Comparison of ENCODE assay signal across 7 cellular contexts in genomic region chr3:105518806-105519418, GRCh38.
DNase-seq lines count a peak whose midpoint lies in the region; ATAC-seq and TF ChIP-seq lines count a peak whose summit lies in the region.

No MANE protein-coding gene starts in this region.

- H3K4me1 Mint-ChIP-seq in activated naive CD8-positive, alpha-beta T cell treated with anti-CD3 and anti-CD28 coated beads, Interleukin-2, amount 50 U/mL, for 24 hours = no peaks in the 10 kb centered on the region

- no peaks in the 10 kb centered on the region for H3K9me3 Mint-ChIP-seq in activated naive CD8-positive, alpha-beta T cell treated with anti-CD3 and anti-CD28 coated beads, Interleukin-2, amount 50 U/mL, for 24 hours

- H3K27me3 ChIP-seq in left ventricle myocardium inferior (ENCODE audit: low read depth) (no peaks in the 10 kb centered on the region), sigmoid colon (no peaks in the 10 kb centered on the region)

- 0 to 4% methylated on average over 4 of the region's 4 CpGs for WGBS in sigmoid colon, 2 donors

- no peak for TF ChIP-seq EP300 in sigmoid colon (IDR thresholded peaks at IDR 0.05)

- TF ChIP-seq CTCF in left ventricle myocardium inferior (IDR thresholded peaks at IDR 0.05; ENCODE audit: borderline replicate concordance) = peak; percentile 74
- peak; percentile 16 to 68 (median 44) for TF ChIP-seq CTCF in sigmoid colon (IDR thresholded peaks at IDR 0.05)

- H3K27ac Mint-ChIP-seq in activated naive CD8-positive, alpha-beta T cell treated with anti-CD3 and anti-CD28 coated beads, Interleukin-2, amount 50 U/mL, for 24 hours = no peak overlapping the region

- peak; percentile 86 for ATAC-seq in GM19438 (IDR thresholded peaks at IDR 0.05; ENCODE audit: low read depth, unreplicated experiment)
- peak; percentile 91 for ATAC-seq in HG03378 (IDR thresholded peaks at IDR 0.05; ENCODE audit: unreplicated experiment)
- ATAC-seq in activated naive CD8-positive, alpha-beta T cell treated with anti-CD3 and anti-CD28 coated beads, Interleukin-2, amount 50 U/mL, for 24 hours = no peak

- H3K27me3 Mint-ChIP-seq in activated naive CD8-positive, alpha-beta T cell treated with anti-CD3 and anti-CD28 coated beads, Interleukin-2, amount 50 U/mL, for 24 hours = no peaks in the 10 kb centered on the region

- intact Hi-C loops in left ventricle myocardium inferior (cut with micrococcal nuclease) = no loop called here
- intact Hi-C loops in sigmoid colon (cut with DNase I) = loop anchor here (5.0 to 10.0 kb wide), 2 partner anchors 152 to 1244 kb away; partner anchors contain the start of gene ALCAM

- H3K4me3 ChIP-seq in left ventricle myocardium inferior (no peak overlapping the region), sigmoid colon (no peak overlapping the region)

- H3K27ac ChIP-seq in left ventricle myocardium inferior (replicated peaks) (no peak overlapping the region), sigmoid colon (no peak overlapping the region)

- DNase-seq in ELF-1 (ENCODE audit: low read depth, low spot score) (peak; percentile 63), NCI-H446 treated with DMSO at 0.1 percent for 48 hours (lab: John Stamatoyannopoulos, UW) (peak; percentile 61), left ventricle myocardium inferior (no peak), sigmoid colon (no peak)
- DNase-seq in activated naive CD8-positive, alpha-beta T cell treated with anti-CD3 and anti-CD28 coated beads, Interleukin-2, amount 50 U/mL, for 24 hours = peak; percentile 10

- no peak overlapping the region for H3K4me3 Mint-ChIP-seq in activated naive CD8-positive, alpha-beta T cell treated with anti-CD3 and anti-CD28 coated beads, Interleukin-2, amount 50 U/mL, for 24 hours

- H3K9me3 ChIP-seq in left ventricle myocardium inferior (replicated peaks) (no peaks in the 10 kb centered on the region), sigmoid colon (no peaks in the 10 kb centered on the region)

- H3K4me1 ChIP-seq in left ventricle myocardium inferior = no peaks in the 10 kb centered on the region
- H3K4me1 ChIP-seq in sigmoid colon = peaks cover 0 to 6% (median 0%) of the 10 kb centered on the region in 4 donors

- no peak for TF ChIP-seq POLR2A in sigmoid colon (IDR thresholded peaks at IDR 0.05)

- no peaks in the 10 kb centered on the region for H3K36me3 Mint-ChIP-seq in activated naive CD8-positive, alpha-beta T cell treated with anti-CD3 and anti-CD28 coated beads, Interleukin-2, amount 50 U/mL, for 24 hours (ENCODE audit: low read depth)

- H3K36me3 ChIP-seq in left ventricle myocardium inferior = no peaks in the 10 kb centered on the region
- no peaks in the 10 kb centered on the region for H3K36me3 ChIP-seq in sigmoid colon

Comparison
In these comparisons a context has a peak if more than half of its experiments do, and no peak if none do; other contexts are left out.
1. DNase-seq: peak in ELF-1 (single experiment), NCI-H446 treated with DMSO at 0.1 percent for 48 hours (single experiment) and activated naive CD8-positive, alpha-beta T cell treated with anti-CD3 and anti-CD28 coated beads, Interleukin-2, amount 50 U/mL, for 24 hours (single experiment); none in left ventricle myocardium inferior (single experiment) and sigmoid colon (single experiment).